Comparison of ENCODE assay signal across 1 cellular context in genomic region chrX:152941328-152942111, GRCh38.
TF ChIP-seq lines count a peak whose summit lies in the region.

No MANE protein-coding gene starts in this region.

TF ChIP-seq in HepG2, 621 proteins besides CTCF, POLR2A, EP300 and RAD21 (continued from another document and continues in another):
- TF ChIP-seq PBX3 (CRISPR knock-in tag; IDR thresholded peaks at IDR 0.05; ENCODE audit: borderline replicate concordance) (no peak), TOE1 (CRISPR knock-in tag; IDR thresholded peaks at IDR 0.05) (no peak), BCL6 (CRISPR knock-in tag; IDR thresholded peaks at IDR 0.05) (0 out of 2 replicates have a peak, but pooled peaks have one; percentile 8), ZNF652 (CRISPR knock-in tag; IDR thresholded peaks at IDR 0.05; ENCODE audit: borderline replicate concordance, low read depth) (no peak), ZBTB14 (CRISPR knock-in tag; IDR thresholded peaks at IDR 0.05) (peak; percentile 96), SMC3 (IDR thresholded peaks at IDR 0.05; ENCODE audit: low read length) (peak; percentile 4; the same call in 1 of the 2 replicates), HNRNPLL (IDR thresholded peaks at IDR 0.05; ENCODE audit: low read depth, low read length, poor library complexity, severe bottlenecking) (peak; percentile 47), PHF21A (CRISPR knock-in tag; IDR thresholded peaks at IDR 0.05) (no peak), ZNF777 (CRISPR knock-in tag; IDR thresholded peaks at IDR 0.05) (peak; percentile 51; the same call in 1 of the 2 replicates), ATM (IDR thresholded peaks at IDR 0.05; ENCODE audit: borderline replicate concordance) (no peak), NR2C2 (CRISPR knock-in tag; IDR thresholded peaks at IDR 0.05; ENCODE audit: borderline replicate concordance) (peak; percentile 51; the same call in 1 of the 2 replicates), STAG1 (CRISPR knock-in tag; IDR thresholded peaks at IDR 0.05) (peak; percentile 79), HDAC1 (CRISPR knock-in tag; IDR thresholded peaks at IDR 0.05) (0 out of 2 replicates have a peak, but pooled peaks have one; percentile 43), TOPORS (CRISPR knock-in tag; IDR thresholded peaks at IDR 0.05) (no peak; the same call in 1 of the 2 replicates), IKZF5 (CRISPR knock-in tag; IDR thresholded peaks at IDR 0.05) (no peak), DR1 (CRISPR knock-in tag; IDR thresholded peaks at IDR 0.05) (no peak), ZNF543 (CRISPR knock-in tag; IDR thresholded peaks at IDR 0.05) (0 out of 2 replicates have a peak, but pooled peaks have one; percentile 27), GATAD1 (CRISPR knock-in tag; IDR thresholded peaks at IDR 0.05) (peak; percentile 94), MAFF (IDR thresholded peaks at IDR 0.05; ENCODE audit: low read depth, low read length) (no peak), SMARCC2 (IDR thresholded peaks at IDR 0.05) (no peak), GMEB2 (CRISPR knock-in tag; IDR thresholded peaks at IDR 0.05; ENCODE audit: low read depth) (peak; percentile 87), THAP11 (CRISPR knock-in tag; IDR thresholded peaks at IDR 0.05) (peak; percentile 77)
- TF ChIP-seq, protein P1, sequence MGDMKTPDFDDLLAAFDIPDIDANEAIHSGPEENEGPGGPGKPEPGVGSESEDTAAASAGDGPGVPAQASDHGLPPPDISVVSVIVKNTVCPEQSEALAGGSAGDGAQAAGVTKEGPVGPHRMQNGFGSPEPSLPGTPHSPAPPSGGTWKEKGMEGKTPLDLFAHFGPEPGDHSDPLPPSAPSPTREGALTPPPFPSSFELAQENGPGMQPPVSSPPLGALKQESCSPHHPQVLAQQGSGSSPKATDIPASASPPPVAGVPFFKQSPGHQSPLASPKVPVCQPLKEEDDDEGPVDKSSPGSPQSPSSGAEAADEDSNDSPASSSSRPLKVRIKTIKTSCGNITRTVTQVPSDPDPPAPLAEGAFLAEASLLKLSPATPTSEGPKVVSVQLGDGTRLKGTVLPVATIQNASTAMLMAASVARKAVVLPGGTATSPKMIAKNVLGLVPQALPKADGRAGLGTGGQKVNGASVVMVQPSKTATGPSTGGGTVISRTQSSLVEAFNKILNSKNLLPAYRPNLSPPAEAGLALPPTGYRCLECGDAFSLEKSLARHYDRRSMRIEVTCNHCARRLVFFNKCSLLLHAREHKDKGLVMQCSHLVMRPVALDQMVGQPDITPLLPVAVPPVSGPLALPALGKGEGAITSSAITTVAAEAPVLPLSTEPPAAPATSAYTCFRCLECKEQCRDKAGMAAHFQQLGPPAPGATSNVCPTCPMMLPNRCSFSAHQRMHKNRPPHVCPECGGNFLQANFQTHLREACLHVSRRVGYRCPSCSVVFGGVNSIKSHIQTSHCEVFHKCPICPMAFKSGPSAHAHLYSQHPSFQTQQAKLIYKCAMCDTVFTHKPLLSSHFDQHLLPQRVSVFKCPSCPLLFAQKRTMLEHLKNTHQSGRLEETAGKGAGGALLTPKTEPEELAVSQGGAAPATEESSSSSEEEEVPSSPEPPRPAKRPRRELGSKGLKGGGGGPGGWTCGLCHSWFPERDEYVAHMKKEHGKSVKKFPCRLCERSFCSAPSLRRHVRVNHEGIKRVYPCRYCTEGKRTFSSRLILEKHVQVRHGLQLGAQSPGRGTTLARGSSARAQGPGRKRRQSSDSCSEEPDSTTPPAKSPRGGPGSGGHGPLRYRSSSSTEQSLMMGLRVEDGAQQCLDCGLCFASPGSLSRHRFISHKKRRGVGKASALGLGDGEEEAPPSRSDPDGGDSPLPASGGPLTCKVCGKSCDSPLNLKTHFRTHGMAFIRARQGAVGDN (CRISPR knock-in tag; IDR thresholded peaks at IDR 0.05), result peak; percentile 84
- TF ChIP-seq, protein P2, sequence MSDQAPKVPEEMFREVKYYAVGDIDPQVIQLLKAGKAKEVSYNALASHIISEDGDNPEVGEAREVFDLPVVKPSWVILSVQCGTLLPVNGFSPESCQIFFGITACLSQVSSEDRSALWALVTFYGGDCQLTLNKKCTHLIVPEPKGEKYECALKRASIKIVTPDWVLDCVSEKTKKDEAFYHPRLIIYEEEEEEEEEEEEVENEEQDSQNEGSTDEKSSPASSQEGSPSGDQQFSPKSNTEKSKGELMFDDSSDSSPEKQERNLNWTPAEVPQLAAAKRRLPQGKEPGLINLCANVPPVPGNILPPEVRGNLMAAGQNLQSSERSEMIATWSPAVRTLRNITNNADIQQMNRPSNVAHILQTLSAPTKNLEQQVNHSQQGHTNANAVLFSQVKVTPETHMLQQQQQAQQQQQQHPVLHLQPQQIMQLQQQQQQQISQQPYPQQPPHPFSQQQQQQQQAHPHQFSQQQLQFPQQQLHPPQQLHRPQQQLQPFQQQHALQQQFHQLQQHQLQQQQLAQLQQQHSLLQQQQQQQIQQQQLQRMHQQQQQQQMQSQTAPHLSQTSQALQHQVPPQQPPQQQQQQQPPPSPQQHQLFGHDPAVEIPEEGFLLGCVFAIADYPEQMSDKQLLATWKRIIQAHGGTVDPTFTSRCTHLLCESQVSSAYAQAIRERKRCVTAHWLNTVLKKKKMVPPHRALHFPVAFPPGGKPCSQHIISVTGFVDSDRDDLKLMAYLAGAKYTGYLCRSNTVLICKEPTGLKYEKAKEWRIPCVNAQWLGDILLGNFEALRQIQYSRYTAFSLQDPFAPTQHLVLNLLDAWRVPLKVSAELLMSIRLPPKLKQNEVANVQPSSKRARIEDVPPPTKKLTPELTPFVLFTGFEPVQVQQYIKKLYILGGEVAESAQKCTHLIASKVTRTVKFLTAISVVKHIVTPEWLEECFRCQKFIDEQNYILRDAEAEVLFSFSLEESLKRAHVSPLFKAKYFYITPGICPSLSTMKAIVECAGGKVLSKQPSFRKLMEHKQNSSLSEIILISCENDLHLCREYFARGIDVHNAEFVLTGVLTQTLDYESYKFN (CRISPR knock-in tag; conservative IDR thresholded peaks at IDR 0.05), result 0 out of 2 replicates have a peak, but pooled peaks have one; percentile 18
- TF ChIP-seq, protein P3, sequence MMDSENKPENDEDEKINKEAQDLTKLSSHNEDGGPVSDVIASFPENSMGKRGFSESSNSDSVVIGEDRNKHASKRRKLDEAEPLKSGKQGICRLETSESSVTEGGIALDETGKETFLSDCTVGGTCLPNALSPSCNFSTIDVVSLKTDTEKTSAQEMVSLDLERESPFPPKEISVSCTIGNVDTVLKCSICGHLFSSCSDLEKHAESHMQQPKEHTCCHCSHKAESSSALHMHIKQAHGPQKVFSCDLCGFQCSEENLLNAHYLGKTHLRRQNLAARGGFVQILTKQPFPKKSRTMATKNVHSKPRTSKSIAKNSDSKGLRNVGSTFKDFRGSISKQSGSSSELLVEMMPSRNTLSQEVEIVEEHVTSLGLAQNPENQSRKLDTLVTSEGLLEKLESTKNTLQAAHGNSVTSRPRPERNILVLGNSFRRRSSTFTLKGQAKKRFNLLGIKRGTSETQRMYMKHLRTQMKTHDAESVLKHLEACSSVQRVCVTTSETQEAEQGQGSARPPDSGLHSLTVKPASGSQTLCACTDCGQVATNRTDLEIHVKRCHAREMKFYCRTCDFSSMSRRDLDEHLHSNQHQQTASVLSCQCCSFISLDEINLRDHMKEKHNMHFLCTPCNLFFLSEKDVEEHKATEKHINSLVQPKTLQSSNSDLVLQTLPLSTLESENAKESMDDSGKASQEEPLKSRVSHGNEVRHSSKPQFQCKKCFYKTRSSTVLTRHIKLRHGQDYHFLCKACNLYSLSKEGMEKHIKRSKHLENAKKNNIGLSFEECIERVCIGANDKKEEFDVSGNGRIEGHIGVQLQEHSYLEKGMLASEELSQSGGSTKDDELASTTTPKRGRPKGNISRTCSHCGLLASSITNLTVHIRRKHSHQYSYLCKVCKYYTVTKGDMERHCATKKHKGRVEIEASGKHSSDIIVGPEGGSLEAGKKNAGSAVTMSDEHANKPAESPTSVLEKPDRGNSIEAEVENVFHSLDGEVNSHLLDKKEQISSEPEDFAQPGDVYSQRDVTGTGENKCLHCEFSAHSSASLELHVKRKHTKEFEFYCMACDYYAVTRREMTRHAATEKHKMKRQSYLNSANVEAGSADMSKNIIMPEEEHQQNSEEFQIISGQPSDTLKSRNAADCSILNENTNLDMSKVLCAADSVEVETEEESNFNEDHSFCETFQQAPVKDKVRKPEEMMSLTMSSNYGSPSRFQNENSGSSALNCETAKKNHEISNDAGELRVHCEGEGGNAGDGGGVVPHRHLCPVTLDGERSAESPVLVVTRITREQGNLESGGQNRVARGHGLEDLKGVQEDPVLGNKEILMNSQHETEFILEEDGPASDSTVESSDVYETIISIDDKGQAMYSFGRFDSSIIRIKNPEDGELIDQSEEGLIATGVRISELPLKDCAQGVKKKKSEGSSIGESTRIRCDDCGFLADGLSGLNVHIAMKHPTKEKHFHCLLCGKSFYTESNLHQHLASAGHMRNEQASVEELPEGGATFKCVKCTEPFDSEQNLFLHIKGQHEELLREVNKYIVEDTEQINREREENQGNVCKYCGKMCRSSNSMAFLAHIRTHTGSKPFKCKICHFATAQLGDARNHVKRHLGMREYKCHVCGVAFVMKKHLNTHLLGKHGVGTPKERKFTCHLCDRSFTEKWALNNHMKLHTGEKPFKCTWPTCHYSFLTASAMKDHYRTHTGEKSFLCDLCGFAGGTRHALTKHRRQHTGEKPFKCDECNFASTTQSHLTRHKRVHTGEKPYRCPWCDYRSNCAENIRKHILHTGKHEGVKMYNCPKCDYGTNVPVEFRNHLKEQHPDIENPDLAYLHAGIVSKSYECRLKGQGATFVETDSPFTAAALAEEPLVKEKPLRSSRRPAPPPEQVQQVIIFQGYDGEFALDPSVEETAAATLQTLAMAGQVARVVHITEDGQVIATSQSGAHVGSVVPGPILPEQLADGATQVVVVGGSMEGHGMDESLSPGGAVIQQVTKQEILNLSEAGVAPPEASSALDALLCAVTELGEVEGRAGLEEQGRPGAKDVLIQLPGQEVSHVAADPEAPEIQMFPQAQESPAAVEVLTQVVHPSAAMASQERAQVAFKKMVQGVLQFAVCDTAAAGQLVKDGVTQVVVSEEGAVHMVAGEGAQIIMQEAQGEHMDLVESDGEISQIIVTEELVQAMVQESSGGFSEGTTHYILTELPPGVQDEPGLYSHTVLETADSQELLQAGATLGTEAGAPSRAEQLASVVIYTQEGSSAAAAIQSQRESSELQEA (CRISPR knock-in tag; IDR thresholded peaks at IDR 0.05; ENCODE audit: not compliant biosample characterization), result no peak
- TF ChIP-seq, protein P4, sequence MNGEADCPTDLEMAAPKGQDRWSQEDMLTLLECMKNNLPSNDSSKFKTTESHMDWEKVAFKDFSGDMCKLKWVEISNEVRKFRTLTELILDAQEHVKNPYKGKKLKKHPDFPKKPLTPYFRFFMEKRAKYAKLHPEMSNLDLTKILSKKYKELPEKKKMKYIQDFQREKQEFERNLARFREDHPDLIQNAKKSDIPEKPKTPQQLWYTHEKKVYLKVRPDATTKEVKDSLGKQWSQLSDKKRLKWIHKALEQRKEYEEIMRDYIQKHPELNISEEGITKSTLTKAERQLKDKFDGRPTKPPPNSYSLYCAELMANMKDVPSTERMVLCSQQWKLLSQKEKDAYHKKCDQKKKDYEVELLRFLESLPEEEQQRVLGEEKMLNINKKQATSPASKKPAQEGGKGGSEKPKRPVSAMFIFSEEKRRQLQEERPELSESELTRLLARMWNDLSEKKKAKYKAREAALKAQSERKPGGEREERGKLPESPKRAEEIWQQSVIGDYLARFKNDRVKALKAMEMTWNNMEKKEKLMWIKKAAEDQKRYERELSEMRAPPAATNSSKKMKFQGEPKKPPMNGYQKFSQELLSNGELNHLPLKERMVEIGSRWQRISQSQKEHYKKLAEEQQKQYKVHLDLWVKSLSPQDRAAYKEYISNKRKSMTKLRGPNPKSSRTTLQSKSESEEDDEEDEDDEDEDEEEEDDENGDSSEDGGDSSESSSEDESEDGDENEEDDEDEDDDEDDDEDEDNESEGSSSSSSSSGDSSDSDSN (CRISPR knock-in tag; IDR thresholded peaks at IDR 0.05), result peak; percentile 19; the same call in 1 of the 2 replicates
